In the genomic region with DNA sequence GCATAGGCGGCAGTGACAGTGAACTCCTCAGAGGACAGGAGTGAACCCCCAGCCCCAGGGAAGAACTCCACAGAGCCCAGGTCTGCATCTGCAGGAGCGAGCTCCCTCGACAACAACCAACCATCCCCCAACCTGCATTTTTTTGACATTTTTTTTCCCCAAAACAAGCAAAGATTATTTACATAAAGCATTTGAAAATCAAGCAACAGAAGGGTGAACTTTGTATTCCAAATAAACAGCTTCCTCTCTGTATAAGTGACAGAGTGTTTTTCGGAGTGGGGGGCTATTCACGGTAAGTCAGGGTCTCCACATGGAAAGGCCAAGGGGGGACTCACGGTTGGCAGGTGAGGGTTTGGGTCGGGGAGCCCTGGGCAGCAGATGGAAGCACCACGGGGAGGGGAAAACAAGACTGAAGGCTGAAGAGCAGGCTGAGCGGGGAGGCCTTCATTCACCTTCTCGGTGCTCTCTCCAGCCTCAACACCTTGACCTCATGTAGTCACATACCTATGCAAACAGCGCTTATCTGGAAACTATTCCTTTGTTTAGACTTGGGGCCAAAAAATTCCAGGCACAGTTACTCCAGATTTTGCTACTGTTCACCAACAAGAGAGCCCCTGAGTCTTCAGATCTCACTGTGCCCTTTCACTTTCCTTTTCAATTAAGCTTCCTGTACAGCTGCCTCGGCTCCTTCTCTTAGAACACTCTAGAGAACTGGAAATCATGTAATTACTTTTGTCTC, we compare ENCODE assay signal across 8 cellular contexts. TPM values are rescaled to one million over a fixed set of nuclear protein-coding genes. Genes with fewer than 3 reads are reported as not detected.
DNase-seq lines count a peak whose midpoint lies in the region; ATAC-seq and TF ChIP-seq lines count a peak whose summit lies in the region.

No MANE protein-coding gene starts in this region.

- H3K27ac ChIP-seq in DND-41 (ENCODE audit: low read length) = peak overlapping the region; percentile 92

- H3K9ac ChIP-seq in DND-41 (ENCODE audit: low read depth, low read length) = peak overlapping the region; percentile 69

- TF ChIP-seq CTCF in DND-41 (IDR thresholded peaks at IDR 0.05; ENCODE audit: borderline replicate concordance, extremely low read depth, low read length, poor library complexity, severe bottlenecking) = no peak

- H3K4me3 ChIP-seq in DND-41 (ENCODE audit: low read depth in 1 of 2, low read length in 2 of 2) = peak overlapping the region; percentile 20 to 59

- no peaks in the 10 kb centered on the region for H3K36me3 ChIP-seq in DND-41 (ENCODE audit: insufficient read depth, low read length)

- peaks cover 54% of the 10 kb centered on the region for H3K4me1 ChIP-seq in DND-41 (ENCODE audit: insufficient read depth, low read length)

- peak; percentile 97 for ATAC-seq in DND-41 (ENCODE audit: insufficient read depth, low read depth)
- ATAC-seq in GM21717 (IDR thresholded peaks at IDR 0.05; ENCODE audit: unreplicated experiment) = peak; percentile 40
- peak; percentile 70 for ATAC-seq in Right ventricle myocardium superior (ENCODE audit: poor library complexity)
- ATAC-seq in HG03571 (IDR thresholded peaks at IDR 0.05; ENCODE audit: unreplicated experiment) = no peak
- ATAC-seq in GM19397 (IDR thresholded peaks at IDR 0.05; ENCODE audit: unreplicated experiment) = no peak

- peak; percentile 68 for DNase-seq in DND-41
- peak; percentile 20 for DNase-seq in NCI-H2107 (lab: John Stamatoyannopoulos, UW)
- peak; percentile 16 for DNase-seq in activated naive CD4-positive, alpha-beta T cell treated with Interleukin-2 at 50 U/mL for 16 hours
- no peak for DNase-seq in Right ventricle myocardium superior
- peak; percentile 19 for DNase-seq in pulmonary artery endothelial cell (ENCODE audit: low read depth, low spot score)

- H2AFZ ChIP-seq in DND-41 (ENCODE audit: low read depth, low read length) = peak overlapping the region; percentile 84

- H3K79me2 ChIP-seq in DND-41 (ENCODE audit: insufficient read depth, low read length) = peaks cover 18% of the 10 kb centered on the region

- H3K27me3 ChIP-seq in DND-41 (ENCODE audit: insufficient read depth, low read length, poor library complexity) = no peaks in the 10 kb centered on the region

- peak overlapping the region; percentile 70 for H3K4me2 ChIP-seq in DND-41 (ENCODE audit: insufficient read depth, low read length)

- intact Hi-C loops in Right ventricle myocardium superior (cut with DNase I) = loop anchor here (10.0 kb wide), 2 partner anchors 51 to 79 kb away; a partner anchor contains a TSS

- H3K9me3 ChIP-seq in DND-41 (ENCODE audit: insufficient read depth, low read length, severe bottlenecking) = no peaks in the 10 kb centered on the region

- H4K20me1 ChIP-seq in DND-41 (ENCODE audit: insufficient read depth, low read length) = no peaks in the 10 kb centered on the region

RNA-seq across cellular contexts. Expression of a gene that starts 27.6 kb away (rescaled TPM):
- 4.6 TPM for total RNA-seq in Right ventricle myocardium superior
- 35.1 and 51.1 TPM in 2 replicates for total RNA-seq in pulmonary artery endothelial cell

RNA-seq across cellular contexts. Expression of a gene that starts 47.1 kb away (rescaled TPM):
- total RNA-seq in Right ventricle myocardium superior (3.8 TPM), pulmonary artery endothelial cell (5.5 and 8.4 TPM in 2 replicates)

Comparison
In these comparisons a context has a peak if more than half of its experiments do, and no peak if none do; other contexts are left out.
1. ATAC-seq: peak in DND-41 (single experiment), GM21717 (single experiment) and Right ventricle myocardium superior (single experiment); none in HG03571 (single experiment) and GM19397 (single experiment).